ENCODE assay signal across 8 cellular contexts in genomic region chr17:57597531-57598453, GRCh38.
A peak's percentile ranks its signal among the peaks of the same experiment; 100 is the strongest.
DNase-seq lines count a peak whose midpoint lies in the region; ATAC-seq and TF ChIP-seq lines count a peak whose summit lies in the region.

No MANE protein-coding gene starts in this region.

- H3K4me1 ChIP-seq in Caco-2 (no peaks in the 10 kb centered on the region), HEK293 (ENCODE audit: control insufficient read depth, insufficient read depth, low read length) (0 out of 2 replicates have a peak, but pooled peaks cover 5% of the 10 kb centered on the region), cardiac muscle cell (ENCODE audit: low read depth) (no peaks in the 10 kb centered on the region)

- H3K36me3 ChIP-seq in Caco-2 (ENCODE audit: control insufficient read depth, insufficient read depth, low read length) (no peaks in the 10 kb centered on the region; the same call in none of the 2 replicates), HEK293 (ENCODE audit: control insufficient read depth in 2 of 2, insufficient read depth in 1 of 2, low read length in 2 of 2) (no peaks in the 10 kb centered on the region), cardiac muscle cell (no peaks in the 10 kb centered on the region)

- H3K9me3 Mint-ChIP-seq in Caco-2 (ENCODE audit: unreplicated experiment), result no peaks in the 10 kb centered on the region
- peaks cover 4% of the 10 kb centered on the region for H3K9me3 Mint-ChIP-seq in activated naive CD8-positive, alpha-beta T cell treated with anti-CD3 and anti-CD28 coated beads, Interleukin-2, amount 10 ng/mL, durations not matched to agents 7 days and 5 days

- H3K27ac Mint-ChIP-seq in Caco-2 (ENCODE audit: unreplicated experiment), result peak overlapping the region; percentile 5
- peak overlapping the region; percentile 100 for H3K27ac Mint-ChIP-seq in activated naive CD8-positive, alpha-beta T cell treated with anti-CD3 and anti-CD28 coated beads, Interleukin-2, amount 10 ng/mL, durations not matched to agents 7 days and 5 days

- peak; percentile 60 to 76 for DNase-seq in Caco-2
- DNase-seq in NCI-H748 treated with DMSO at 0.1 percent for 48 hours (lab: John Stamatoyannopoulos, UW), result peak; percentile 45
- DNase-seq in activated naive CD8-positive, alpha-beta T cell treated with anti-CD3 and anti-CD28 coated beads, Interleukin-2, amount 10 ng/mL, durations not matched to agents 7 days and 5 days, result no peak
- DNase-seq in cardiac muscle cell (ENCODE audit: low read depth in 1 of 2, low spot score in 1 of 2), result peak; percentile 79 to 86
- peak in 9 of 10 donors; percentile 51 to 96 (median 78) for DNase-seq in posterior cingulate gyrus
- DNase-seq in NK-92 (lab: John Stamatoyannopoulos, UW; ENCODE audit: unreplicated experiment), result no peak
- no peak for DNase-seq in OCI-M2 (lab: John Stamatoyannopoulos, UW; ENCODE audit: unreplicated experiment)

- CTCF ChIA-PET in Caco-2 (lab: Charles Lee) (interaction anchor here (0.6 to 1.9 kb wide), 6 partner anchors 9 to 253 kb away, joined by 3 to 11 read pairs (median 4); no protein-coding TSS in a partner anchor), HEK293 (lab: Yijun Ruan, JAX) (interaction anchor here (0.5 to 5.2 kb wide), 89 partner anchors 9 to 849 kb away, joined by 3 to 80 read pairs (median 5); partner anchors contain the start of gene CCDC182)

- peak; percentile 82 to 90 for TF ChIP-seq CTCF in Caco-2 (IDR thresholded peaks at IDR 0.05; ENCODE audit: insufficient read depth in 1 of 2, low read depth in 1 of 2, low read length in 1 of 2, severe bottlenecking in 1 of 2, unreplicated experiment in 1 of 2)
- peak; percentile 75 for TF ChIP-seq CTCF in HEK293 (tag by site-specific recombination; IDR thresholded peaks at IDR 0.05)
- TF ChIP-seq CTCF in cardiac muscle cell (IDR thresholded peaks at IDR 0.05; ENCODE audit: low read depth, low read length), result peak; percentile 95

- no peaks in the 10 kb centered on the region for H3K27me3 ChIP-seq in Caco-2 (replicated peaks; ENCODE audit: control insufficient read depth, insufficient read depth, low read length)
- no peaks in the 10 kb centered on the region for H3K27me3 ChIP-seq in cardiac muscle cell

- no peak overlapping the region for H3K4me3 Mint-ChIP-seq in Caco-2 (ENCODE audit: unreplicated experiment)
- no peak overlapping the region for H3K4me3 Mint-ChIP-seq in activated naive CD8-positive, alpha-beta T cell treated with anti-CD3 and anti-CD28 coated beads, Interleukin-2, amount 10 ng/mL, durations not matched to agents 7 days and 5 days

- no TSS peak for BruUV-seq in Caco-2 (replicated peaks; lab: Mats Ljungman, UMichigan)

- H3K9me3 ChIP-seq in Caco-2 (no peaks in the 10 kb centered on the region), HEK293 (ENCODE audit: control insufficient read depth, insufficient read depth, low read depth, low read length) (no peaks in the 10 kb centered on the region), cardiac muscle cell (ENCODE audit: low read depth) (no peaks in the 10 kb centered on the region)

- H3K27ac ChIP-seq in HEK293 (ENCODE audit: extremely low read depth, low read depth, low read length) (no peak overlapping the region), cardiac muscle cell (no peak overlapping the region)

- POLR2A ChIA-PET in Caco-2 (lab: Charles Lee), result no interaction called here
- POLR2A ChIA-PET in HEK293 (lab: Yijun Ruan, JAX), result interaction anchor here (0.7 kb wide), 1 partner anchor 37 kb away, joined by 3 read pairs; no protein-coding TSS in a partner anchor
- POLR2A ChIA-PET in activated naive CD8-positive, alpha-beta T cell treated with anti-CD3 and anti-CD28 coated beads, Interleukin-2, amount 10 ng/mL, durations not matched to agents 7 days and 5 days (lab: Charles Lee), result interaction anchor here (0.9 to 8.3 kb wide), 3 partner anchors 10 to 74 kb away, joined by 3 to 55 read pairs (median 4); no protein-coding TSS in a partner anchor

- ATAC-seq in activated naive CD8-positive, alpha-beta T cell treated with anti-CD3 and anti-CD28 coated beads, Interleukin-2, amount 10 ng/mL, durations not matched to agents 7 days and 5 days (ENCODE audit: low read depth), result no peak

- intact Hi-C loops in Caco-2 (cut with micrococcal nuclease; ENCODE audit: unreplicated experiment) (loop anchor here (1.0 kb wide), 2 partner anchors 75 to 150 kb away; no protein-coding TSS in a partner anchor), posterior cingulate gyrus (cut with DNase I) (loop anchor here (2.0 to 5.0 kb wide), 2 partner anchors 75 to 150 kb away; partner anchors contain the start of gene CCDC182)

- H3K36me3 Mint-ChIP-seq in Caco-2 (ENCODE audit: insufficient read depth, unreplicated experiment), result peaks cover 28% of the 10 kb centered on the region
- peaks cover 28% of the 10 kb centered on the region for H3K36me3 Mint-ChIP-seq in activated naive CD8-positive, alpha-beta T cell treated with anti-CD3 and anti-CD28 coated beads, Interleukin-2, amount 10 ng/mL, durations not matched to agents 7 days and 5 days

- H3K27me3 Mint-ChIP-seq in Caco-2 (ENCODE audit: insufficient read depth, unreplicated experiment), result no peaks in the 10 kb centered on the region
- H3K27me3 Mint-ChIP-seq in activated naive CD8-positive, alpha-beta T cell treated with anti-CD3 and anti-CD28 coated beads, Interleukin-2, amount 10 ng/mL, durations not matched to agents 7 days and 5 days, result no peaks in the 10 kb centered on the region

- H3K4me1 Mint-ChIP-seq in Caco-2 (ENCODE audit: low read depth, unreplicated experiment), result no peaks in the 10 kb centered on the region
- peaks cover 56% of the 10 kb centered on the region for H3K4me1 Mint-ChIP-seq in activated naive CD8-positive, alpha-beta T cell treated with anti-CD3 and anti-CD28 coated beads, Interleukin-2, amount 10 ng/mL, durations not matched to agents 7 days and 5 days

- H3K4me3 ChIP-seq in Caco-2 (ENCODE audit: low read depth, low read length), result no peak overlapping the region
- H3K4me3 ChIP-seq in HEK293 (ENCODE audit: low read depth, low read length), result no peak overlapping the region
- no peak overlapping the region for H3K4me3 ChIP-seq in cardiac muscle cell

TF ChIP-seq in HEK293, 187 proteins besides CTCF, POLR2A, EP300 and RAD21:
- TF ChIP-seq ZNF19 (tag by site-specific recombination; IDR thresholded peaks at IDR 0.05; ENCODE audit: low read depth), result no peak
- TF ChIP-seq SCRT2 (tag by site-specific recombination; IDR thresholded peaks at IDR 0.05), result no peak
- peak; percentile 76 for TF ChIP-seq IKZF3 (tag by site-specific recombination; IDR thresholded peaks at IDR 0.05)
- TF ChIP-seq ZNF366 (tag by site-specific recombination; conservative IDR thresholded peaks at IDR 0.05), result peak; percentile 37; the same call in 1 of the 2 replicates
- TF ChIP-seq ZNF2 (tag by site-specific recombination; IDR thresholded peaks at IDR 0.05), result 0 out of 2 replicates have a peak, but pooled peaks have one; percentile 30
- TF ChIP-seq ZNF394 (tag by site-specific recombination; IDR thresholded peaks at IDR 0.05; ENCODE audit: borderline replicate concordance), result peak; percentile 11; the same call in 1 of the 2 replicates
- no peak for TF ChIP-seq ZNF529 (tag by site-specific recombination; IDR thresholded peaks at IDR 0.05; ENCODE audit: insufficient replicate concordance)
- TF ChIP-seq ZNF654 (tag by site-specific recombination; IDR thresholded peaks at IDR 0.05; ENCODE audit: low read depth), result peak; percentile 56
- TF ChIP-seq ZNF629 (tag by site-specific recombination; IDR thresholded peaks at IDR 0.05), result peak; percentile 16; the same call in 1 of the 2 replicates
- peak; percentile 34; the same call in 1 of the 2 replicates for TF ChIP-seq SP7 (tag by site-specific recombination; IDR thresholded peaks at IDR 0.05)
- 0 out of 2 replicates have a peak, but pooled peaks have one; percentile 44 for TF ChIP-seq TRIM28 (IDR thresholded peaks at IDR 0.05; ENCODE audit: borderline replicate concordance, low read length)
- peak; percentile 48 for TF ChIP-seq ZFHX2 (tag by site-specific recombination; conservative IDR thresholded peaks at IDR 0.05)
- no peak for TF ChIP-seq ZNF121 (tag by site-specific recombination; IDR thresholded peaks at IDR 0.05)
TF ChIP-seq in HEK293: peak in this region for 9.

Comparison
In these comparisons a context has a peak if more than half of its experiments do, and no peak if none do; other contexts are left out.
1. DNase-seq: peak in Caco-2 (2 of 2), NCI-H748 treated with DMSO at 0.1 percent for 48 hours (single experiment), cardiac muscle cell (2 of 2) and posterior cingulate gyrus (9 of 10); none in activated naive CD8-positive, alpha-beta T cell treated with anti-CD3 and anti-CD28 coated beads, Interleukin-2, amount 10 ng/mL, durations not matched to agents 7 days and 5 days (single experiment), NK-92 (single experiment) and OCI-M2 (single experiment).
2. Peak in every context shown above with its lines, with median percentiles within 50 percentile points of each other: CTCF ChIP-seq.